In the genomic region with DNA sequence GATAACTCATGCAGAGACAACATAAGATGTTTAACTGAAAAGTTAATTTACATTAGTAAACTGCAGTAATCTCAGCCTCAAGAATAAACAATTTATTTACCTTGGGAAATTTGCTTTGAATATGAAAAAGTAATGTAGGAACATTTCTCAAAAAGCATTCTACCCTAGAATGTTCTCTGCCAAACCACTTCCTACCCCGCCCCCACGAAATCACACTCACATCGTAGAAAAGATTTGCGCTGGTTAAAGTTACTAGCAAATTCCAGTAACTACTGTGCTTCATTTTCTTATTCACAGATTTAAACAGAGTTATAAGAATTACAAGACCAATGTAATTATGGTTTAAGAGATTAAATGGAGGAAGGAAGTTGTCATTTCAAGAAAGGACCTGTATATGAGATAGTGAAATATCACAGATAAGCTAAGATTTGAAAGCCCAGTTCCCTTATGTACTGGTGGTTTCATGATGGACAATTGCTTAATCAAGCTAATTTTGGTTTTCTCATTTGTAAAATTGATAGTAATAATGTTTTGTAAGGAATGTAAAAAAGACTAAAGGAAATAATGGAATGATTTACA, we compare ENCODE assay signal across 16 cellular contexts.
"Had no signal": no experiment of that assay in that cellular context is flagged by ENCODE, and none has a peak within 500 bp of the region (broad histone marks: within the 10 kb centered on the region; RNA-seq: fewer than 3 reads in every experiment).

No MANE protein-coding gene starts in this region.

- H3K9ac ChIP-seq: neural progenitor cell had no signal

- H3K9me3 ChIP-seq: gastrocnemius medialis, prostate gland, right atrium auricular region, testis had no signal

- H3K4me1 ChIP-seq: neural progenitor cell, prostate gland, right atrium auricular region, testis had no signal

- H3K4me2 ChIP-seq: neural progenitor cell had no signal

- DNase-seq: activated B cell treated with CpG ODN at 0.5 μM for 24 hours; activated CD4-positive, alpha-beta T cell treated with anti-CD3 and anti-CD28 coated beads, Interleukin-2, amount 10 ng/mL, durations not matched to agents 24 days and 14 days; activated naive CD4-positive, alpha-beta T cell treated with anti-CD3 and anti-CD28 coated beads, Interleukin-2, amount 10 ng/mL, durations not matched to agents 7 days and 5 days; activated naive CD8-positive, alpha-beta T cell treated with anti-CD3 and anti-CD28 coated beads, Interleukin-2, amount 50 U/mL, for 24 hours; aorta; cortex of kidney; gastrocnemius medialis; head of caudate nucleus; kidney; midbrain; stimulated activated CD4-positive, alpha-beta T cell treated with anti-CD3 and anti-CD28 coated beads, Interleukin-4, amount 100 ng/mL, for 1 hour; testis had no signal

- H2AFZ ChIP-seq: neural progenitor cell had no signal

- H3K36me3 ChIP-seq: gastrocnemius medialis, neural progenitor cell, prostate gland, right atrium auricular region had no signal

- H3K4me3 ChIP-seq: gastrocnemius medialis, neural progenitor cell, prostate gland, right atrium auricular region, SK-N-MC, testis had no signal

- H3K27me3 ChIP-seq: gastrocnemius medialis, neural progenitor cell, right atrium auricular region, testis had no signal

- H3K27ac ChIP-seq: gastrocnemius medialis, neural progenitor cell, prostate gland, right atrium auricular region, SK-N-MC, testis had no signal
